Comparison of ENCODE assay signal across 32 cellular contexts in genomic region chr17:57385975-57386374, GRCh38.
"Had no signal": no experiment of that assay in that cellular context is flagged by ENCODE, and none has a peak within 500 bp of the region (broad histone marks: within the 10 kb centered on the region; RNA-seq: fewer than 3 reads in every experiment).

No MANE protein-coding gene starts in this region.

- H3K27me3 Mint-ChIP-seq: activated CD4-positive, alpha-beta T cell treated with anti-CD3 and anti-CD28 coated beads, Interleukin-2, amount 10 ng/mL, durations not matched to agents 24 days and 14 days; activated CD8-positive, alpha-beta T cell treated with anti-CD3 and anti-CD28 coated beads for 36 hours had no signal

- DNase-seq: activated CD4-positive, alpha-beta T cell treated with anti-CD3 and anti-CD28 coated beads, Interleukin-2, amount 10 ng/mL, durations not matched to agents 24 days and 14 days; activated CD4-positive, alpha-beta T cell treated with anti-CD3 and anti-CD28 coated beads, Interleukin-2, amount 50 U/mL, for 4 hours; activated CD8-positive, alpha-beta T cell treated with anti-CD3 and anti-CD28 coated beads for 36 hours; activated gamma-delta T cell treated with Interleukin-2 at 50 U/mL for 16 hours; activated naive CD4-positive, alpha-beta T cell treated with anti-CD3 and anti-CD28 coated beads for 36 hours; activated T-cell treated with anti-CD3 and anti-CD28 coated beads, Interleukin-2, amount 50 U/mL, for 1 hour; adrenal gland; body of pancreas; Karpas-422; KBM-7; NCI-H1105; NCI-H1417 treated with DMSO at 0.1 percent for 48 hours; NCI-H187 treated with DMSO at 0.1 percent for 48 hours; NCI-H2081; NCI-H2171 treated with DMSO at 0.1 percent for 48 hours; NCI-H2227 treated with DMSO at 0.1 percent for 48 hours; NCI-H446; NCI-H510A treated with DMSO at 0.1 percent for 48 hours; NCI-H526 treated with DMSO at 0.1 percent for 48 hours; NCI-H774; PC-3; Peyer's patch; SIG-M5; T-helper 1 cell; T-helper 2 cell; T-helper 9 cell had no signal

- H3K9me3 ChIP-seq: adrenal gland had no signal

- H3K4me3 Mint-ChIP-seq: activated CD4-positive, alpha-beta T cell treated with anti-CD3 and anti-CD28 coated beads, Interleukin-2, amount 10 ng/mL, durations not matched to agents 24 days and 14 days; activated CD8-positive, alpha-beta T cell treated with anti-CD3 and anti-CD28 coated beads for 36 hours; activated naive CD4-positive, alpha-beta T cell treated with anti-CD3 and anti-CD28 coated beads for 36 hours had no signal

- ATAC-seq: activated CD8-positive, alpha-beta T cell treated with anti-CD3 and anti-CD28 coated beads for 36 hours; activated naive CD4-positive, alpha-beta T cell treated with anti-CD3 and anti-CD28 coated beads, Interleukin-2, amount 50 U/mL, for 72 hours; body of pancreas; PC-3; Right ventricle myocardium inferior; SK-N-SH treated with all-trans-retinoic acid at 6 μM for 48 hours had no signal

- H3K27ac Mint-ChIP-seq: activated CD4-positive, alpha-beta T cell treated with anti-CD3 and anti-CD28 coated beads, Interleukin-2, amount 10 ng/mL, durations not matched to agents 24 days and 14 days; activated CD8-positive, alpha-beta T cell treated with anti-CD3 and anti-CD28 coated beads for 36 hours; activated naive CD4-positive, alpha-beta T cell treated with anti-CD3 and anti-CD28 coated beads for 36 hours; activated naive CD4-positive, alpha-beta T cell treated with anti-CD3 and anti-CD28 coated beads, Interleukin-2, amount 50 U/mL, for 72 hours had no signal

- H3K27me3 ChIP-seq: adrenal gland, body of pancreas, breast epithelium, Peyer's patch had no signal

- H3K36me3 ChIP-seq: adrenal gland, breast epithelium, Peyer's patch had no signal

- FAIRE-seq: astrocyte had no signal

- H3K4me3 ChIP-seq: adrenal gland, body of pancreas, breast epithelium, Peyer's patch had no signal

- H3K4me1 ChIP-seq: adrenal gland, body of pancreas, breast epithelium, Peyer's patch had no signal

- H3K27ac ChIP-seq: adrenal gland, body of pancreas, breast epithelium, Peyer's patch, RWPE1 had no signal
